22 cellular contexts compared by ENCODE assay signal in genomic region chr11:126951465-126951864, GRCh38. TPM values are rescaled to one million over a fixed set of nuclear protein-coding genes. Genes with fewer than 3 reads are reported as not detected.
"Had no signal": no experiment of that assay in that cellular context is flagged by ENCODE, and none has a peak within 500 bp of the region (broad histone marks: within the 10 kb centered on the region; RNA-seq: fewer than 3 reads in every experiment).

No MANE protein-coding gene starts in this region.

- H3K79me2 ChIP-seq: parathyroid adenoma had no signal

- H3K4me3 ChIP-seq: heart right ventricle, prostate gland, right lobe of liver, testis, tibial nerve, upper lobe of right lung, vagina had no signal

- H3K4me3 Mint-ChIP-seq: naive B cell; nephron; stimulated activated effector memory CD8-positive, alpha-beta T cell treated with anti-CD3 and anti-CD28 coated beads, Interleukin-12 subunit alpha, Interleukin-12 subunit beta, amount 100 ng/mL, for 72 hours; stimulated activated naive CD8-positive, alpha-beta T cell treated with anti-CD3 and anti-CD28 coated beads, Interleukin-15, amount 100 ng/mL, for 72 hours had no signal

- H3K27me3 ChIP-seq: right lobe of liver, testis, tibial nerve, upper lobe of right lung, vagina had no signal

- H3K27ac ChIP-seq: heart right ventricle, parathyroid adenoma, prostate gland, right lobe of liver, testis, tibial nerve, upper lobe of right lung, vagina had no signal

- H3K9me3 ChIP-seq: heart right ventricle, prostate gland, right lobe of liver, testis, tibial nerve, upper lobe of right lung, vagina had no signal

- H2AFZ ChIP-seq: parathyroid adenoma had no signal

- H3K9me3 Mint-ChIP-seq: nephron; stimulated activated effector memory CD8-positive, alpha-beta T cell treated with anti-CD3 and anti-CD28 coated beads, Interleukin-12 subunit alpha, Interleukin-12 subunit beta, amount 100 ng/mL, for 72 hours; stimulated activated naive CD8-positive, alpha-beta T cell treated with anti-CD3 and anti-CD28 coated beads, Interleukin-15, amount 100 ng/mL, for 72 hours had no signal

- H3K36me3 Mint-ChIP-seq: naive B cell; stimulated activated effector memory CD8-positive, alpha-beta T cell treated with anti-CD3 and anti-CD28 coated beads, Interleukin-12 subunit alpha, Interleukin-12 subunit beta, amount 100 ng/mL, for 72 hours had no signal

- H3K27me3 Mint-ChIP-seq: stimulated activated naive CD8-positive, alpha-beta T cell treated with anti-CD3 and anti-CD28 coated beads, Interleukin-15, amount 100 ng/mL, for 72 hours had no signal

- ATAC-seq: esophagus mucosa; heart right ventricle; right lobe of liver; stimulated activated effector memory CD8-positive, alpha-beta T cell treated with anti-CD3 and anti-CD28 coated beads, Interleukin-12 subunit alpha, Interleukin-12 subunit beta, amount 100 ng/mL, for 72 hours; stimulated activated naive CD8-positive, alpha-beta T cell treated with anti-CD3 and anti-CD28 coated beads, Interleukin-15, amount 100 ng/mL, for 72 hours; upper lobe of right lung had no signal

- H3K9ac ChIP-seq: parathyroid adenoma had no signal

- H3K4me1 Mint-ChIP-seq: naive B cell; nephron; stimulated activated effector memory CD8-positive, alpha-beta T cell treated with anti-CD3 and anti-CD28 coated beads, Interleukin-12 subunit alpha, Interleukin-12 subunit beta, amount 100 ng/mL, for 72 hours; stimulated activated naive CD8-positive, alpha-beta T cell treated with anti-CD3 and anti-CD28 coated beads, Interleukin-15, amount 100 ng/mL, for 72 hours had no signal

- DNase-seq: effector memory CD4-positive, alpha-beta T cell; heart right ventricle; hypothalamus; kidney glomerular epithelial cell; mesendoderm; naive B cell; occipital lobe; retina; right lobe of liver; stimulated activated CD4-positive, alpha-beta T cell treated with anti-CD3 and anti-CD28 coated beads, Interleukin-4, amount 100 ng/mL, for 1 hour; stimulated activated CD8-positive, alpha-beta memory T cell treated with anti-CD3 and anti-CD28 coated beads, Interleukin-4, amount 100 ng/mL, for 48 hours; stimulated activated naive CD8-positive, alpha-beta T cell treated with anti-CD3 and anti-CD28 coated beads, Interleukin-15, amount 100 ng/mL, for 72 hours; testis; upper lobe of right lung had no signal

- H3K4me1 ChIP-seq: heart right ventricle, parathyroid adenoma, prostate gland, right lobe of liver, testis, tibial nerve, upper lobe of right lung, vagina had no signal

- H3K27ac Mint-ChIP-seq: naive B cell; nephron; stimulated activated effector memory CD8-positive, alpha-beta T cell treated with anti-CD3 and anti-CD28 coated beads, Interleukin-12 subunit alpha, Interleukin-12 subunit beta, amount 100 ng/mL, for 72 hours had no signal

- H3K36me3 ChIP-seq: heart right ventricle, prostate gland, right lobe of liver, tibial nerve, upper lobe of right lung, vagina had no signal

RNA-seq across cellular contexts. Expression of gene KIRREL3, which starts 49.1 kb away (rescaled TPM):
- total RNA-seq: right lobe of liver, subcutaneous adipose tissue, tibial nerve, upper lobe of right lung, vagina had no signal
